ENCODE assay signal across 14 cellular contexts in genomic region chr10:69064762-69065328, GRCh38. TPM values are rescaled to one million over a fixed set of nuclear protein-coding genes. Genes with fewer than 3 reads are reported as not detected.
A peak's percentile ranks its signal among the peaks of the same experiment; 100 is the strongest.
DNase-seq lines count a peak whose midpoint lies in the region; ATAC-seq and TF ChIP-seq lines count a peak whose summit lies in the region.
"Had no signal": no experiment of that assay in that cellular context is flagged by ENCODE, and none has a peak within 500 bp of the region (broad histone marks: within the 10 kb centered on the region; RNA-seq: fewer than 3 reads in every experiment).

No MANE protein-coding gene starts in this region.

- H3K27ac ChIP-seq in IMR-90 (ENCODE audit: insufficient read depth, low read length) (no peak overlapping the region; the same call in 1 of the 2 replicates), dorsolateral prefrontal cortex (peak overlapping the region in 33 of 59 donors; percentile 2 to 80 (median 54)), gastrocnemius medialis (peak overlapping the region; percentile 51 to 61 (median 59))
- H3K27ac ChIP-seq: foreskin keratinocyte had no signal

- H2BK15ac ChIP-seq in IMR-90 (ENCODE audit: low read depth, low read length), result peak overlapping the region; percentile 16

- H3K4me3 Mint-ChIP-seq in Caco-2 (ENCODE audit: unreplicated experiment), result no peak overlapping the region
- H3K4me3 Mint-ChIP-seq in effector memory CD8-positive, alpha-beta T cell, result no peak overlapping the region
- H3K4me3 Mint-ChIP-seq: CD4-positive, CD25-positive, alpha-beta regulatory T cell had no signal

- TF ChIP-seq POLR2A in IMR-90 (IDR thresholded peaks at IDR 0.05; ENCODE audit: low read depth, low read length) (no peak), gastrocnemius medialis (IDR thresholded peaks at IDR 0.05) (no peak)

- POLR2A ChIA-PET in Caco-2 (lab: Charles Lee) (no interaction called here), IMR-90 (lab: Charles Lee; ENCODE audit: unreplicated experiment) (interaction anchor here (0.5 kb wide), 1 partner anchor 14 kb away, joined by 5 read pairs; no protein-coding TSS in a partner anchor)

- peak; percentile 27 to 29 for TF ChIP-seq CTCF in Caco-2 (IDR thresholded peaks at IDR 0.05; ENCODE audit: insufficient read depth in 1 of 2, low read depth in 1 of 2, low read length in 1 of 2, severe bottlenecking in 1 of 2, unreplicated experiment in 1 of 2)
- no peak for TF ChIP-seq CTCF in IMR-90 (conservative IDR thresholded peaks at IDR 0.05; ENCODE audit: low read depth, low read length)
- no peak for TF ChIP-seq CTCF in dorsolateral prefrontal cortex (IDR thresholded peaks at IDR 0.05 in 54 of 56, conservative IDR thresholded peaks at IDR 0.05 in 2 of 56; ENCODE audit: low read depth in 1 of 56, partially characterized antibody in 56 of 56)
- no peak for TF ChIP-seq CTCF in gastrocnemius medialis (IDR thresholded peaks at IDR 0.05 in 4 of 5, conservative IDR thresholded peaks at IDR 0.05 in 1 of 5)

- TF ChIP-seq RAD21 in IMR-90 (IDR thresholded peaks at IDR 0.05; ENCODE audit: low read length), result no peak

- DNase-seq in Caco-2 (no peak), IMR-90 (no peak), dorsolateral prefrontal cortex (no peak), gastrocnemius medialis (no peak), NCI-H526 (lab: John Stamatoyannopoulos, UW) (no peak), GM19238 (ENCODE audit: insufficient read length, low spot score) (no peak)
- DNase-seq in effector memory CD8-positive, alpha-beta T cell, result no peak
- DNase-seq: CD4-positive, CD25-positive, alpha-beta regulatory T cell; NK-92 treated with Interleukin-12 subunit alpha and Interleukin-12 subunit beta, amount 100 ng/mL, for 24 hours; retina; stimulated activated naive CD4-positive, alpha-beta T cell had no signal

- peaks cover 5% of the 10 kb centered on the region for H3K27me3 Mint-ChIP-seq in Caco-2 (ENCODE audit: insufficient read depth, unreplicated experiment)
- H3K27me3 Mint-ChIP-seq in effector memory CD8-positive, alpha-beta T cell, result no peaks in the 10 kb centered on the region
- H3K27me3 Mint-ChIP-seq: CD4-positive, CD25-positive, alpha-beta regulatory T cell had no signal

- no peak for ATAC-seq in IMR-90 (ENCODE audit: low read depth)
- ATAC-seq in gastrocnemius medialis, result no peak
- ATAC-seq in activated CD4-positive, CD25-positive, alpha-beta regulatory T cell treated with anti-CD3 and anti-CD28 coated beads, Interleukin-2, amount 50 U/mL, for 24 hours, result no peak
- no peak for ATAC-seq in effector memory CD8-positive, alpha-beta T cell (replicated peaks)

- 80% methylated on average over 1 of the region's 6 CpGs; no CpG with 5 or more reads in 1 of the 2 experiments for WGBS in IMR-90 (ENCODE audit: extremely low coverage in 2 of 2, insufficient read length in 1 of 2), 2 experiments

- H3K36me3 ChIP-seq in Caco-2 (ENCODE audit: control insufficient read depth, insufficient read depth, low read length), result no peaks in the 10 kb centered on the region
- H3K36me3 ChIP-seq in IMR-90 (ENCODE audit: control insufficient read depth, insufficient read depth, low read length), result no peaks in the 10 kb centered on the region
- H3K36me3 ChIP-seq in gastrocnemius medialis, result no peaks in the 10 kb centered on the region
- H3K36me3 ChIP-seq: MG63 had no signal

- CTCF ChIA-PET in Caco-2 (lab: Charles Lee) (interaction anchor here (0.6 kb wide), 1 partner anchor 11 kb away, joined by 3 read pairs; no protein-coding TSS in a partner anchor), IMR-90 (lab: Yijun Ruan, JAX) (no interaction called here)

- peaks cover 6% of the 10 kb centered on the region; the same call in 1 of the 2 replicates for H3K4me1 ChIP-seq in Caco-2
- H3K4me1 ChIP-seq in IMR-90 (ENCODE audit: control insufficient read depth, insufficient read depth, low read length), result peaks cover 22% of the 10 kb centered on the region
- peaks cover 8 to 12% of the 10 kb centered on the region in 2 donors for H3K4me1 ChIP-seq in gastrocnemius medialis

- no peaks in the 10 kb centered on the region for H4K20me1 ChIP-seq in IMR-90 (ENCODE audit: insufficient read depth, low read length)

- H4K5ac ChIP-seq in IMR-90 (ENCODE audit: low read depth, low read length), result peak overlapping the region; percentile 17; the same call in 1 of the 2 replicates

- no peak overlapping the region for H3K4me2 ChIP-seq in IMR-90 (ENCODE audit: low read depth, low read length)

- peaks cover 0 to 14% of the 10 kb centered on the region in 2 experiments; a peak in 2 of 4 replicates for H3K79me1 ChIP-seq in IMR-90 (ENCODE audit: low read depth in 1 of 2, low read length in 2 of 2)

- peak overlapping the region; percentile 12; the same call in 1 of the 2 replicates for H3K18ac ChIP-seq in IMR-90 (ENCODE audit: low read depth, low read length)

- H2AFZ ChIP-seq in IMR-90 (replicated peaks; ENCODE audit: low read length, poor library complexity), result peak overlapping the region; percentile 76

- H3K4me3 ChIP-seq in Caco-2 (ENCODE audit: low read depth, low read length), result no peak overlapping the region
- no peak overlapping the region for H3K4me3 ChIP-seq in IMR-90 (ENCODE audit: insufficient read depth, low read depth, low read length)
- no peak overlapping the region for H3K4me3 ChIP-seq in dorsolateral prefrontal cortex
- H3K4me3 ChIP-seq in gastrocnemius medialis, result no peak overlapping the region
- H3K4me3 ChIP-seq: MG63 had no signal

- H4K91ac ChIP-seq in IMR-90 (ENCODE audit: insufficient read depth, low read depth, low read length), result peak overlapping the region; percentile 55

- H3K27ac Mint-ChIP-seq in Caco-2 (ENCODE audit: unreplicated experiment), result no peak overlapping the region
- H3K27ac Mint-ChIP-seq in effector memory CD8-positive, alpha-beta T cell, result no peak overlapping the region

- peak overlapping the region; percentile 96 for H2BK20ac ChIP-seq in IMR-90 (ENCODE audit: low read depth, low read length)

- dilution Hi-C loops in IMR-90 (cut with HindIII; ENCODE audit: low sequenced_read_pairs, unreplicated experiment), result no loop called here

- H3K9me3 Mint-ChIP-seq in Caco-2 (ENCODE audit: unreplicated experiment), result no peaks in the 10 kb centered on the region
- H3K9me3 Mint-ChIP-seq in effector memory CD8-positive, alpha-beta T cell, result no peaks in the 10 kb centered on the region

- peak overlapping the region; percentile 79; the same call in 1 of the 2 replicates for H3K4ac ChIP-seq in IMR-90 (ENCODE audit: low read depth, low read length)

- H3K9me3 ChIP-seq in Caco-2 (no peaks in the 10 kb centered on the region), IMR-90 (ENCODE audit: control insufficient read depth, insufficient read depth, low read length) (no peaks in the 10 kb centered on the region), gastrocnemius medialis (no peaks in the 10 kb centered on the region)
- H3K9me3 ChIP-seq: MG63 had no signal

- H3K9ac ChIP-seq in IMR-90 (ENCODE audit: low read depth, low read length), result no peak overlapping the region

- H3K4me1 Mint-ChIP-seq in Caco-2 (ENCODE audit: low read depth, unreplicated experiment), result no peaks in the 10 kb centered on the region
- H3K4me1 Mint-ChIP-seq in effector memory CD8-positive, alpha-beta T cell (ENCODE audit: low read depth in 2 of 2), result peaks cover 12% of the 10 kb centered on the region in 2 donors

- H3K14ac ChIP-seq in IMR-90 (replicated peaks; ENCODE audit: low read depth, low read length), result peak overlapping the region; percentile 75

- peak overlapping the region; percentile 10; the same call in 1 of the 2 replicates for H3K56ac ChIP-seq in IMR-90 (ENCODE audit: extremely low read depth, insufficient read depth, low read length)

- H2AK9ac ChIP-seq in IMR-90 (replicated peaks; ENCODE audit: low read depth, low read length, poor library complexity), result no peak overlapping the region

- BruUV-seq in Caco-2 (replicated peaks; lab: Mats Ljungman, UMichigan), result no TSS peak
- no TSS peak for BruUV-seq in IMR-90 (replicated peaks; lab: Mats Ljungman, UMichigan)

- H3K23ac ChIP-seq in IMR-90 (ENCODE audit: low read depth, low read length), result peak overlapping the region; percentile 85; the same call in 1 of the 2 replicates

- peak overlapping the region; percentile 77 for H2BK120ac ChIP-seq in IMR-90 (ENCODE audit: low read depth, low read length)

- H4K8ac ChIP-seq in IMR-90 (ENCODE audit: low read depth in 2 of 2, low read length in 2 of 2), result peak overlapping the region; percentile 77 to 91

- H2AK5ac ChIP-seq in IMR-90 (ENCODE audit: low read depth, low read length), result peak overlapping the region; percentile 88

- in situ Hi-C loops in IMR-90 (cut with MboI; ENCODE audit: low sequenced_read_pairs), result no loop called here
- in situ Hi-C loops in gastrocnemius medialis (cut with MboI; ENCODE audit: low sequenced_read_pairs in 4 of 4), result no loop called here

- no peaks in the 10 kb centered on the region for H3K27me3 ChIP-seq in Caco-2 (replicated peaks; ENCODE audit: control insufficient read depth, insufficient read depth, low read length)
- H3K27me3 ChIP-seq in IMR-90 (ENCODE audit: control insufficient read depth, insufficient read depth, low read length), result no peaks in the 10 kb centered on the region
- peaks cover 0 to 4% (median 0%) of the 10 kb centered on the region in 45 donors for H3K27me3 ChIP-seq in dorsolateral prefrontal cortex
- no peaks in the 10 kb centered on the region for H3K27me3 ChIP-seq in gastrocnemius medialis
- H3K27me3 ChIP-seq: MG63 had no signal

- intact Hi-C loops in Caco-2 (cut with micrococcal nuclease; ENCODE audit: unreplicated experiment), result loop anchor here (5.0 kb wide), 1 partner anchor 57 kb away; the partner anchor contains the start of gene VPS26A
- intact Hi-C loops in IMR-90 (cut with micrococcal nuclease), result no loop called here
- intact Hi-C loops in dorsolateral prefrontal cortex (cut with DNase I), result no loop called here
- intact Hi-C loops in gastrocnemius medialis (cut with DNase I; ENCODE audit: low total_unique reads), result no loop called here

- peaks cover 26% of the 10 kb centered on the region for H3K9me1 ChIP-seq in IMR-90 (ENCODE audit: insufficient read depth, low read length)

- no peaks in the 10 kb centered on the region for H3K36me3 Mint-ChIP-seq in Caco-2 (ENCODE audit: insufficient read depth, unreplicated experiment)
- no peaks in the 10 kb centered on the region for H3K36me3 Mint-ChIP-seq in effector memory CD8-positive, alpha-beta T cell (ENCODE audit: insufficient read depth)
- H3K36me3 Mint-ChIP-seq: CD4-positive, CD25-positive, alpha-beta regulatory T cell had no signal

- H2BK5ac ChIP-seq in IMR-90 (ENCODE audit: low read depth, low read length, poor library complexity, severe bottlenecking), result peak overlapping the region; percentile 61

RNA-seq across cellular contexts. Expression of gene SRGN, which starts 23.1 kb away (rescaled TPM):
- total RNA-seq in Caco-2 (2022) (not detected in 2 replicates), IMR-90 (2012; rRNA removed) (41.4 and 46.4 TPM in 2 replicates), dorsolateral prefrontal cortex (100 to 1,000 TPM in 7 of 120 experiments, 10 to 100 TPM in 113; 11.7 to 140 (median 43.8) TPM), gastrocnemius medialis (10 to 100 TPM; 27.1 to 73.1 (median 37.8) TPM)
- polyA plus RNA-seq in IMR-90 (2012; rRNA removed), result 29.8 and 33.3 TPM in 2 replicates
- polyA plus RNA-seq in IMR-90 (2012; cell fraction: cytosol; rRNA removed), result 12.4 and 25.7 TPM in 2 replicates
- 2.0 and 10.7 TPM in 2 replicates for polyA plus RNA-seq in IMR-90 (2012; cell fraction: nucleus; rRNA removed; ENCODE audit: low replicate concordance)

RNA-seq across cellular contexts. Expression of gene VPS26A, which starts 59.1 kb away (rescaled TPM):
- total RNA-seq in Caco-2 (2022), result 133 and 143 TPM in 2 replicates
- total RNA-seq in IMR-90 (2012; rRNA removed), result 7.2 and 24.7 TPM in 2 replicates
- polyA plus RNA-seq in IMR-90 (2012; rRNA removed), result 12.9 and 18.7 TPM in 2 replicates
- 1.2 and 1.4 TPM in 2 replicates for polyA plus RNA-seq in IMR-90 (2012; cell fraction: cytosol; rRNA removed)
- polyA plus RNA-seq in IMR-90 (2012; cell fraction: nucleus; rRNA removed; ENCODE audit: low replicate concordance), result 0.28 and 5.0 TPM in 2 replicates
- total RNA-seq in dorsolateral prefrontal cortex, result 10 to 100 TPM; 32.6 to 61.5 (median 43.9) TPM
- 10 to 100 TPM; 21.0 to 31.1 (median 25.4) TPM for total RNA-seq in gastrocnemius medialis

Comparison
In these comparisons a context has a peak if more than half of its experiments do, and no peak if none do; other contexts are left out.
1. CTCF ChIP-seq: peak in Caco-2 (2 of 2); none in IMR-90 (single experiment), dorsolateral prefrontal cortex (0 of 56) and gastrocnemius medialis (0 of 5).
2. RNA of gene SRGN, which starts 23.1 kb away (total RNA-seq): 11.7 to 140 TPM in dorsolateral prefrontal cortex, 27.1 to 73.1 TPM in gastrocnemius medialis and 41.4 to 46.4 TPM in IMR-90; not detected in Caco-2; every median in the first group is over 10 times any median in the second.